20 cellular contexts compared by ENCODE assay signal in genomic region chrX:52353838-52354237, GRCh38. TPM values are rescaled to one million over a fixed set of nuclear protein-coding genes. Genes with fewer than 3 reads are reported as not detected.
DNase-seq lines count a peak whose midpoint lies in the region; ATAC-seq and TF ChIP-seq lines count a peak whose summit lies in the region.
"Had no signal": no experiment of that assay in that cellular context is flagged by ENCODE, and none has a peak within 500 bp of the region (broad histone marks: within the 10 kb centered on the region; RNA-seq: fewer than 3 reads in every experiment).

No MANE protein-coding gene starts in this region.

- H3K4me1 Mint-ChIP-seq in activated CD4-positive, alpha-beta T cell treated with anti-CD3 and anti-CD28 coated beads, Interleukin-2, amount 10 ng/mL, durations not matched to agents 24 days and 14 days: no peaks in the 10 kb centered on the region
- no peaks in the 10 kb centered on the region for H3K4me1 Mint-ChIP-seq in activated CD4-positive, alpha-beta T cell treated with anti-CD3 and anti-CD28 coated beads, Interleukin-2, amount 10 ng/mL, durations not matched to agents 7 days and 5 days
- H3K4me1 Mint-ChIP-seq in neural progenitor cell: peaks cover 5% of the 10 kb centered on the region

- no peaks in the 10 kb centered on the region for H3K79me2 ChIP-seq in mesendoderm (ENCODE audit: control insufficient read depth, insufficient read depth, low read length)
- H3K79me2 ChIP-seq in neural progenitor cell (ENCODE audit: low read depth): no peaks in the 10 kb centered on the region

- H3K4me2 ChIP-seq in mesendoderm (ENCODE audit: low read length) (no peak overlapping the region), neural progenitor cell (no peak overlapping the region)
- H3K4me2 ChIP-seq: PC-9 had no signal

- POLR2A ChIA-PET in activated CD4-positive, alpha-beta T cell treated with anti-CD3 and anti-CD28 coated beads, Interleukin-2, amount 10 ng/mL, durations not matched to agents 7 days and 5 days (lab: Charles Lee): no interaction called here

- no peak overlapping the region for H2AK5ac ChIP-seq in mesendoderm (ENCODE audit: low read length)

- H3K9me3 Mint-ChIP-seq in activated CD4-positive, alpha-beta T cell treated with anti-CD3 and anti-CD28 coated beads, Interleukin-2, amount 10 ng/mL, durations not matched to agents 24 days and 14 days: no peaks in the 10 kb centered on the region
- H3K9me3 Mint-ChIP-seq in activated CD4-positive, alpha-beta T cell treated with anti-CD3 and anti-CD28 coated beads, Interleukin-2, amount 10 ng/mL, durations not matched to agents 7 days and 5 days: no peaks in the 10 kb centered on the region
- H3K9me3 Mint-ChIP-seq in neural progenitor cell: no peaks in the 10 kb centered on the region

- H3K27me3 ChIP-seq in mesendoderm (ENCODE audit: insufficient read depth, low read length, poor library complexity): no peaks in the 10 kb centered on the region
- no peaks in the 10 kb centered on the region for H3K27me3 ChIP-seq in ascending aorta
- H3K27me3 ChIP-seq in neural progenitor cell: no peaks in the 10 kb centered on the region
- H3K27me3 ChIP-seq: SJSA1 had no signal

- no peak for TF ChIP-seq CTCF in choroid plexus epithelial cell (conservative IDR thresholded peaks at IDR 0.05; ENCODE audit: low read depth, low read length)
- no peak for TF ChIP-seq CTCF in ascending aorta (IDR thresholded peaks at IDR 0.05)
- TF ChIP-seq CTCF in neural progenitor cell (IDR thresholded peaks at IDR 0.05): no peak

- H3K9ac ChIP-seq in mesendoderm (ENCODE audit: low read length) (no peak overlapping the region), neural progenitor cell (no peak overlapping the region)

- H4K8ac ChIP-seq in mesendoderm (ENCODE audit: low read depth, low read length): no peak overlapping the region

- no peak overlapping the region for H2BK15ac ChIP-seq in mesendoderm (replicated peaks; ENCODE audit: low read depth)

- no peaks in the 10 kb centered on the region for H3K36me3 Mint-ChIP-seq in activated CD4-positive, alpha-beta T cell treated with anti-CD3 and anti-CD28 coated beads, Interleukin-2, amount 10 ng/mL, durations not matched to agents 24 days and 14 days (ENCODE audit: low read depth)
- no peaks in the 10 kb centered on the region for H3K36me3 Mint-ChIP-seq in activated CD4-positive, alpha-beta T cell treated with anti-CD3 and anti-CD28 coated beads, Interleukin-2, amount 10 ng/mL, durations not matched to agents 7 days and 5 days (ENCODE audit: low read depth)
- no peaks in the 10 kb centered on the region for H3K36me3 Mint-ChIP-seq in neural progenitor cell

- no peak overlapping the region for H3K4ac ChIP-seq in mesendoderm (ENCODE audit: low read depth, low read length)

- CTCF ChIA-PET in activated CD4-positive, alpha-beta T cell treated with anti-CD3 and anti-CD28 coated beads, Interleukin-2, amount 10 ng/mL, durations not matched to agents 7 days and 5 days (lab: Charles Lee): no interaction called here

- no peak for ATAC-seq in GM21576 (IDR thresholded peaks at IDR 0.05; ENCODE audit: unreplicated experiment)

- H4K5ac ChIP-seq in mesendoderm (ENCODE audit: low read length): no peak overlapping the region

- intact Hi-C loops in activated CD4-positive, alpha-beta T cell treated with anti-CD3 and anti-CD28 coated beads, Interleukin-2, amount 10 ng/mL, durations not matched to agents 24 days and 14 days (cut with micrococcal nuclease): no loop called here
- intact Hi-C loops in ascending aorta (cut with DNase I): no loop called here

- peak; percentile 6 for DNase-seq in activated CD4-positive, alpha-beta T cell treated with anti-CD3 and anti-CD28 coated beads, Interleukin-2, amount 10 ng/mL, durations not matched to agents 24 days and 14 days
- DNase-seq in activated CD4-positive, alpha-beta T cell treated with anti-CD3 and anti-CD28 coated beads, Interleukin-2, amount 10 ng/mL, durations not matched to agents 7 days and 5 days: no peak
- DNase-seq in choroid plexus epithelial cell (ENCODE audit: low read depth): peak; percentile 52
- DNase-seq in mesendoderm: peak; percentile 80
- DNase-seq in ascending aorta (ENCODE audit: low spot score in 2 of 2): no peak
- no peak for DNase-seq in RPMI8226
- no peak for DNase-seq in neural progenitor cell (ENCODE audit: low spot score)
- DNase-seq: COR-L47, DMS 273 treated with DMSO at 0.1 percent for 48 hours, GF-D8, GOT3, NCI-H1105 treated with DMSO at 0.1 percent for 48 hours, NCI-H187 treated with DMSO at 0.1 percent for 48 hours, NCI-H2227 treated with DMSO at 0.1 percent for 48 hours, NCI-H524 treated with DMSO at 0.1 percent for 48 hours, PC-9 had no signal

- no peak overlapping the region for H3K4me3 ChIP-seq in choroid plexus epithelial cell (ENCODE audit: low read depth, low read length)
- H3K4me3 ChIP-seq in mesendoderm (ENCODE audit: low read length): no peak overlapping the region
- H3K4me3 ChIP-seq in ascending aorta: no peak overlapping the region
- H3K4me3 ChIP-seq in neural progenitor cell: no peak overlapping the region
- H3K4me3 ChIP-seq: PC-9, SJSA1 had no signal

- H2BK120ac ChIP-seq in mesendoderm (ENCODE audit: low read depth, low read length): no peak overlapping the region

- H3K23ac ChIP-seq in mesendoderm (ENCODE audit: low read length): no peak overlapping the region

- H3F3A ChIP-seq in neural progenitor cell (ENCODE audit: low read depth): no peaks in the 10 kb centered on the region

- H3K18ac ChIP-seq in mesendoderm (ENCODE audit: low read length): no peak overlapping the region

- H3K79me1 ChIP-seq in mesendoderm (ENCODE audit: low read length): no peaks in the 10 kb centered on the region

- H3K27me3 Mint-ChIP-seq in activated CD4-positive, alpha-beta T cell treated with anti-CD3 and anti-CD28 coated beads, Interleukin-2, amount 10 ng/mL, durations not matched to agents 24 days and 14 days: peaks cover 3% of the 10 kb centered on the region
- H3K27me3 Mint-ChIP-seq in activated CD4-positive, alpha-beta T cell treated with anti-CD3 and anti-CD28 coated beads, Interleukin-2, amount 10 ng/mL, durations not matched to agents 7 days and 5 days: no peaks in the 10 kb centered on the region
- no peaks in the 10 kb centered on the region for H3K27me3 Mint-ChIP-seq in neural progenitor cell (ENCODE audit: insufficient read depth, low read depth)

- H3K9me3 ChIP-seq in ascending aorta (no peaks in the 10 kb centered on the region), neural progenitor cell (ENCODE audit: low read depth) (no peaks in the 10 kb centered on the region)
- H3K9me3 ChIP-seq: SJSA1 had no signal

- H3K4me3 Mint-ChIP-seq in activated CD4-positive, alpha-beta T cell treated with anti-CD3 and anti-CD28 coated beads, Interleukin-2, amount 10 ng/mL, durations not matched to agents 24 days and 14 days: no peak overlapping the region
- H3K4me3 Mint-ChIP-seq in activated CD4-positive, alpha-beta T cell treated with anti-CD3 and anti-CD28 coated beads, Interleukin-2, amount 10 ng/mL, durations not matched to agents 7 days and 5 days: no peak overlapping the region
- no peak overlapping the region for H3K4me3 Mint-ChIP-seq in neural progenitor cell

- H3K4me1 ChIP-seq in mesendoderm (ENCODE audit: control insufficient read depth, low read depth, low read length) (no peaks in the 10 kb centered on the region), ascending aorta (no peaks in the 10 kb centered on the region), neural progenitor cell (no peaks in the 10 kb centered on the region)
- H3K4me1 ChIP-seq: SJSA1 had no signal

- H3K56ac ChIP-seq in mesendoderm (ENCODE audit: low read length): no peak overlapping the region

- no peaks in the 10 kb centered on the region for H4K20me1 ChIP-seq in neural progenitor cell (ENCODE audit: low read depth)

- no peaks in the 10 kb centered on the region for H3K36me3 ChIP-seq in mesendoderm (ENCODE audit: control insufficient read depth, insufficient read depth, low read length)
- H3K36me3 ChIP-seq in ascending aorta: no peaks in the 10 kb centered on the region
- no peaks in the 10 kb centered on the region for H3K36me3 ChIP-seq in neural progenitor cell
- H3K36me3 ChIP-seq: SJSA1 had no signal

- no peak overlapping the region for H2BK5ac ChIP-seq in mesendoderm (ENCODE audit: low read length)

- H3K27ac Mint-ChIP-seq in activated CD4-positive, alpha-beta T cell treated with anti-CD3 and anti-CD28 coated beads, Interleukin-2, amount 10 ng/mL, durations not matched to agents 24 days and 14 days: no peak overlapping the region
- no peak overlapping the region for H3K27ac Mint-ChIP-seq in activated CD4-positive, alpha-beta T cell treated with anti-CD3 and anti-CD28 coated beads, Interleukin-2, amount 10 ng/mL, durations not matched to agents 7 days and 5 days
- no peak overlapping the region for H3K27ac Mint-ChIP-seq in neural progenitor cell

- no peak overlapping the region for H2AFZ ChIP-seq in neural progenitor cell (replicated peaks)
- H2AFZ ChIP-seq: PC-9 had no signal

- H3K27ac ChIP-seq in mesendoderm (ENCODE audit: low read depth, low read length) (no peak overlapping the region), ascending aorta (no peak overlapping the region), neural progenitor cell (no peak overlapping the region)
- H3K27ac ChIP-seq: 22Rv1, PC-9, SJSA1 had no signal

RNA-seq across cellular contexts. Expression of gene XAGE2, which starts 15.0 kb away (rescaled TPM):
- total RNA-seq in activated CD4-positive, alpha-beta T cell treated with anti-CD3 and anti-CD28 coated beads, Interleukin-2, amount 10 ng/mL, durations not matched to agents 24 days and 14 days: not detected in 2 replicates
- not detected for total RNA-seq in activated CD4-positive, alpha-beta T cell treated with anti-CD3 and anti-CD28 coated beads, Interleukin-2, amount 10 ng/mL, durations not matched to agents 7 days and 5 days
- 0.20 TPM for polyA plus RNA-seq in mesendoderm (2013, experiment 1 of 2)
- polyA plus RNA-seq in mesendoderm (2013, experiment 2 of 2): 0.07 TPM
- total RNA-seq in ascending aorta (not detected), neural progenitor cell (ENCODE audit: low replicate concordance) (not detected in 2 replicates)
- total RNA-seq: PC-9 had no signal
- polyA plus RNA-seq: AG04450 had no signal

Comparison
In these comparisons a context has a peak if more than half of its experiments do, and no peak if none do; other contexts are left out.
1. DNase-seq: peak in activated CD4-positive, alpha-beta T cell treated with anti-CD3 and anti-CD28 coated beads, Interleukin-2, amount 10 ng/mL, durations not matched to agents 24 days and 14 days (single experiment), choroid plexus epithelial cell (single experiment) and mesendoderm (single experiment); none in activated CD4-positive, alpha-beta T cell treated with anti-CD3 and anti-CD28 coated beads, Interleukin-2, amount 10 ng/mL, durations not matched to agents 7 days and 5 days (single experiment), ascending aorta (0 of 2), RPMI8226 (single experiment) and neural progenitor cell (single experiment).